1 cellular context compared by ENCODE assay signal in genomic region chr13:93080587-93080986, GRCh38.
TF ChIP-seq lines count a peak whose summit lies in the region.

No MANE protein-coding gene starts in this region.

TF ChIP-seq in IMR-90, 13 proteins besides CTCF, POLR2A, EP300 and RAD21 (continued from another document):
- TF ChIP-seq CEBPB (IDR thresholded peaks at IDR 0.05; ENCODE audit: low read depth, low read length) (no peak), BHLHE40 (IDR thresholded peaks at IDR 0.05; ENCODE audit: low read depth, low read length) (no peak), CHD1 (IDR thresholded peaks at IDR 0.05; ENCODE audit: low read depth, low read length) (no peak), RCOR1 (IDR thresholded peaks at IDR 0.05; ENCODE audit: insufficient replicate concordance, low read length) (no peak)
